In genomic region chr2:74067221-74067747, GRCh38 we compare ENCODE assay signal across 17 cellular contexts.
"Had no signal": no experiment of that assay in that cellular context is flagged by ENCODE, and none has a peak within 500 bp of the region (broad histone marks: within the 10 kb centered on the region; RNA-seq: fewer than 3 reads in every experiment).

No MANE protein-coding gene starts in this region.

- H3K4me3 Mint-ChIP-seq: activated naive CD8-positive, alpha-beta T cell treated with anti-CD3 and anti-CD28 coated beads, Interleukin-2, amount 10 ng/mL, durations not matched to agents 7 days and 5 days; activated T-helper 1 cell treated with anti-CD3 and anti-CD28 coated beads, Interleukin-12 subunit alpha, Interleukin-12 subunit beta, Interleukin-2, Interleukin-4 antibody, amounts not matched to agents 30 ng/mL and 10 ng/mL and 1 ng/mL, durations not matched to agents 14 hours and 24 hours and 36 hours; naive thymus-derived CD8-positive, alpha-beta T cell; stimulated activated memory B cell treated with anti-CD40 and anti-IgM and Interleukin-4, amounts not matched to agents 10 μg/mL and 1 μg/mL and 100 μg/mL, for 72 hours had no signal

- DNase-seq: activated CD4-positive, alpha-beta T cell treated with anti-CD3 and anti-CD28 coated beads, Interleukin-2, amount 50 U/mL, for 4 hours; activated naive CD8-positive, alpha-beta T cell treated with anti-CD3 and anti-CD28 coated beads, Interleukin-2, amount 10 ng/mL, durations not matched to agents 7 days and 5 days; amygdala; caudate nucleus; gastrocnemius medialis; head of caudate nucleus; kidney; mesenchymal stem cell; naive thymus-derived CD8-positive, alpha-beta T cell; pancreas; sigmoid colon; stimulated activated CD4-positive, alpha-beta T cell treated with anti-CD3 and anti-CD28 coated beads, Interleukin-4, amount 100 ng/mL, for 24 hours; SW 1271 had no signal

- H3K27ac Mint-ChIP-seq: activated T-helper 1 cell treated with anti-CD3 and anti-CD28 coated beads, Interleukin-12 subunit alpha, Interleukin-12 subunit beta, Interleukin-2, Interleukin-4 antibody, amounts not matched to agents 30 ng/mL and 10 ng/mL and 1 ng/mL, durations not matched to agents 14 hours and 24 hours and 36 hours; stimulated activated memory B cell treated with anti-CD40 and anti-IgM and Interleukin-4, amounts not matched to agents 10 μg/mL and 1 μg/mL and 100 μg/mL, for 72 hours had no signal

- H3K9me3 Mint-ChIP-seq: activated naive CD8-positive, alpha-beta T cell treated with anti-CD3 and anti-CD28 coated beads, Interleukin-2, amount 10 ng/mL, durations not matched to agents 7 days and 5 days; activated T-helper 1 cell treated with anti-CD3 and anti-CD28 coated beads, Interleukin-12 subunit alpha, Interleukin-12 subunit beta, Interleukin-2, Interleukin-4 antibody, amounts not matched to agents 30 ng/mL and 10 ng/mL and 1 ng/mL, durations not matched to agents 14 hours and 24 hours and 36 hours; naive thymus-derived CD8-positive, alpha-beta T cell had no signal

- H3K27ac ChIP-seq: gastrocnemius medialis, pancreas, thoracic aorta had no signal

- H3K9me3 ChIP-seq: gastrocnemius medialis, pancreas, sigmoid colon, thoracic aorta had no signal

- H3K27me3 ChIP-seq: gastrocnemius medialis, pancreas, sigmoid colon had no signal

- H3K4me1 ChIP-seq: gastrocnemius medialis had no signal

- H3K36me3 ChIP-seq: gastrocnemius medialis, pancreas, sigmoid colon, thoracic aorta had no signal

- H3K4me3 ChIP-seq: gastrocnemius medialis, pancreas, sigmoid colon, thoracic aorta had no signal

- ATAC-seq: gastrocnemius medialis; left lobe of liver; naive thymus-derived CD8-positive, alpha-beta T cell; stimulated activated memory B cell treated with anti-CD40 and anti-IgM and Interleukin-4, amounts not matched to agents 10 μg/mL and 1 μg/mL and 100 μg/mL, for 72 hours had no signal

- H3K27me3 Mint-ChIP-seq: naive thymus-derived CD8-positive, alpha-beta T cell; stimulated activated memory B cell treated with anti-CD40 and anti-IgM and Interleukin-4, amounts not matched to agents 10 μg/mL and 1 μg/mL and 100 μg/mL, for 72 hours had no signal
